ENCODE assay signal across 15 cellular contexts in genomic region chr14:71328183-71328582, GRCh38. TPM values are rescaled to one million over a fixed set of nuclear protein-coding genes. Genes with fewer than 3 reads are reported as not detected.
A peak's percentile ranks its signal among the peaks of the same experiment; 100 is the strongest.
DNase-seq lines count a peak whose midpoint lies in the region; ATAC-seq lines count a peak whose summit lies in the region.
"Had no signal": no experiment of that assay in that cellular context is flagged by ENCODE, and none has a peak within 500 bp of the region (broad histone marks: within the 10 kb centered on the region; RNA-seq: fewer than 3 reads in every experiment).

No MANE protein-coding gene starts in this region.

- H3K4me1 Mint-ChIP-seq in T-helper 1 cell treated with Interleukin-12 subunit alpha and Interleukin-12 subunit beta and Interleukin-4 antibody, amounts not matched to agents 30 μg/mL and 1 μg/mL, for 36 hours (ENCODE audit: low read depth) = peaks cover 65% of the 10 kb centered on the region
- H3K4me1 Mint-ChIP-seq in activated naive CD8-positive, alpha-beta T cell treated with anti-CD3 and anti-CD28 coated beads for 36 hours = peaks cover 81% of the 10 kb centered on the region
- H3K4me1 Mint-ChIP-seq in stimulated activated naive B cell treated with anti-CD40 and anti-IgM and Interleukin-4, amounts not matched to agents 10 μg/mL and 1 μg/mL and 100 μg/mL, for 72 hours = peaks cover 60 to 92% of the 10 kb centered on the region in 2 donors

- ATAC-seq in HG03139 (IDR thresholded peaks at IDR 0.05; ENCODE audit: unreplicated experiment) (peak; percentile 47), HG03097 (IDR thresholded peaks at IDR 0.05; ENCODE audit: low FRiP score, unreplicated experiment) (no peak)
- ATAC-seq in stimulated activated naive B cell treated with anti-CD40 and anti-IgM and Interleukin-4, amounts not matched to agents 10 μg/mL and 1 μg/mL and 100 μg/mL, for 72 hours (replicated peaks) = peak; percentile 38 to 62

- H3K4me1 ChIP-seq in mesendoderm (ENCODE audit: control insufficient read depth, low read depth, low read length) = peaks cover 4% of the 10 kb centered on the region

- peak overlapping the region; percentile 15 for H3K4me3 Mint-ChIP-seq in T-helper 1 cell treated with Interleukin-12 subunit alpha and Interleukin-12 subunit beta and Interleukin-4 antibody, amounts not matched to agents 30 μg/mL and 1 μg/mL, for 36 hours
- H3K4me3 Mint-ChIP-seq in activated naive CD8-positive, alpha-beta T cell treated with anti-CD3 and anti-CD28 coated beads for 36 hours = no peak overlapping the region
- H3K4me3 Mint-ChIP-seq in stimulated activated naive B cell treated with anti-CD40 and anti-IgM and Interleukin-4, amounts not matched to agents 10 μg/mL and 1 μg/mL and 100 μg/mL, for 72 hours = peak overlapping the region; percentile 10 to 59

- no peak overlapping the region for H4K5ac ChIP-seq in mesendoderm (ENCODE audit: low read length)

- H3K4me3 ChIP-seq in mesendoderm (ENCODE audit: low read length) = no peak overlapping the region
- H3K4me3 ChIP-seq: thyroid gland had no signal

- no peaks in the 10 kb centered on the region for H3K27me3 Mint-ChIP-seq in T-helper 1 cell treated with Interleukin-12 subunit alpha and Interleukin-12 subunit beta and Interleukin-4 antibody, amounts not matched to agents 30 μg/mL and 1 μg/mL, for 36 hours (ENCODE audit: low read depth)
- H3K27me3 Mint-ChIP-seq in activated naive CD8-positive, alpha-beta T cell treated with anti-CD3 and anti-CD28 coated beads for 36 hours = no peaks in the 10 kb centered on the region
- no peaks in the 10 kb centered on the region for H3K27me3 Mint-ChIP-seq in stimulated activated naive B cell treated with anti-CD40 and anti-IgM and Interleukin-4, amounts not matched to agents 10 μg/mL and 1 μg/mL and 100 μg/mL, for 72 hours

- H3K56ac ChIP-seq in mesendoderm (ENCODE audit: low read length) = no peak overlapping the region

- H3K23ac ChIP-seq in mesendoderm (ENCODE audit: low read length) = no peak overlapping the region

- H3K9me3 Mint-ChIP-seq in T-helper 1 cell treated with Interleukin-12 subunit alpha and Interleukin-12 subunit beta and Interleukin-4 antibody, amounts not matched to agents 30 μg/mL and 1 μg/mL, for 36 hours = no peaks in the 10 kb centered on the region
- peaks cover 3% of the 10 kb centered on the region for H3K9me3 Mint-ChIP-seq in activated naive CD8-positive, alpha-beta T cell treated with anti-CD3 and anti-CD28 coated beads for 36 hours
- H3K9me3 Mint-ChIP-seq in stimulated activated naive B cell treated with anti-CD40 and anti-IgM and Interleukin-4, amounts not matched to agents 10 μg/mL and 1 μg/mL and 100 μg/mL, for 72 hours = peaks cover 0 to 3% of the 10 kb centered on the region in 2 donors

- no peaks in the 10 kb centered on the region for H3K36me3 ChIP-seq in mesendoderm (ENCODE audit: control insufficient read depth, insufficient read depth, low read length)
- H3K36me3 ChIP-seq: thyroid gland had no signal

- no peak overlapping the region for H3K27ac ChIP-seq in mesendoderm (ENCODE audit: low read depth, low read length)
- H3K27ac ChIP-seq: 22Rv1, thyroid gland had no signal

- no peak overlapping the region for H2BK120ac ChIP-seq in mesendoderm (ENCODE audit: low read depth, low read length)

- H3K4ac ChIP-seq in mesendoderm (ENCODE audit: low read depth, low read length) = no peak overlapping the region

- H3K79me2 ChIP-seq in mesendoderm (ENCODE audit: control insufficient read depth, insufficient read depth, low read length) = peaks cover 60% of the 10 kb centered on the region

- no peak overlapping the region for H3K4me2 ChIP-seq in mesendoderm (ENCODE audit: low read length)

- DNase-seq in T-helper 1 cell (no peak), mesendoderm (no peak), ecto neural progenitor cell (ENCODE audit: low spot score) (no peak)
- peak; percentile 20 for DNase-seq in activated naive CD8-positive, alpha-beta T cell treated with anti-CD3 and anti-CD28 coated beads for 36 hours
- DNase-seq in stimulated activated naive B cell treated with anti-CD40 and anti-IgM and Interleukin-4, amounts not matched to agents 10 μg/mL and 1 μg/mL and 100 μg/mL, for 72 hours = no peak
- DNase-seq: cortex of kidney, HCEC 1CT, NCI-H1436 treated with DMSO at 0.1 percent for 48 hours, NCI-H526 treated with DMSO at 0.1 percent for 48 hours, T-helper 9 cell, thyroid gland had no signal

- H2BK15ac ChIP-seq in mesendoderm (replicated peaks; ENCODE audit: low read depth) = no peak overlapping the region

- no peak overlapping the region for H3K9ac ChIP-seq in mesendoderm (ENCODE audit: low read length)

- H3K27me3 ChIP-seq in mesendoderm (ENCODE audit: insufficient read depth, low read length, poor library complexity) = no peaks in the 10 kb centered on the region
- H3K27me3 ChIP-seq: thyroid gland had no signal

- no peak overlapping the region for H4K8ac ChIP-seq in mesendoderm (ENCODE audit: low read depth, low read length)

- no peak overlapping the region for H3K18ac ChIP-seq in mesendoderm (ENCODE audit: low read length)

- H3K36me3 Mint-ChIP-seq in T-helper 1 cell treated with Interleukin-12 subunit alpha and Interleukin-12 subunit beta and Interleukin-4 antibody, amounts not matched to agents 30 μg/mL and 1 μg/mL, for 36 hours (ENCODE audit: low read depth) = peaks cover 25% of the 10 kb centered on the region
- H3K36me3 Mint-ChIP-seq in activated naive CD8-positive, alpha-beta T cell treated with anti-CD3 and anti-CD28 coated beads for 36 hours = peaks cover 37% of the 10 kb centered on the region
- peaks cover 27 to 65% of the 10 kb centered on the region in 2 donors for H3K36me3 Mint-ChIP-seq in stimulated activated naive B cell treated with anti-CD40 and anti-IgM and Interleukin-4, amounts not matched to agents 10 μg/mL and 1 μg/mL and 100 μg/mL, for 72 hours

- H3K79me1 ChIP-seq in mesendoderm (ENCODE audit: low read length) = peaks cover 5% of the 10 kb centered on the region

- H2AK5ac ChIP-seq in mesendoderm (ENCODE audit: low read length) = no peak overlapping the region

- H2BK5ac ChIP-seq in mesendoderm (ENCODE audit: low read length) = no peak overlapping the region

- H3K27ac Mint-ChIP-seq in T-helper 1 cell treated with Interleukin-12 subunit alpha and Interleukin-12 subunit beta and Interleukin-4 antibody, amounts not matched to agents 30 μg/mL and 1 μg/mL, for 36 hours = peak overlapping the region; percentile 28
- H3K27ac Mint-ChIP-seq in activated naive CD8-positive, alpha-beta T cell treated with anti-CD3 and anti-CD28 coated beads for 36 hours = peak overlapping the region; percentile 13
- peak overlapping the region; percentile 49 for H3K27ac Mint-ChIP-seq in stimulated activated naive B cell treated with anti-CD40 and anti-IgM and Interleukin-4, amounts not matched to agents 10 μg/mL and 1 μg/mL and 100 μg/mL, for 72 hours

RNA-seq across cellular contexts. Expression of gene SIPA1L1, which starts 7.9 kb away (rescaled TPM):
- total RNA-seq in activated naive CD8-positive, alpha-beta T cell treated with anti-CD3 and anti-CD28 coated beads for 36 hours = 10 to 100 TPM; 39.9 to 42.9 TPM
- 46.6 TPM for polyA plus RNA-seq in mesendoderm (2013, experiment 1 of 2)
- 47.5 TPM for polyA plus RNA-seq in mesendoderm (2013, experiment 2 of 2)
